In the genomic region with DNA sequence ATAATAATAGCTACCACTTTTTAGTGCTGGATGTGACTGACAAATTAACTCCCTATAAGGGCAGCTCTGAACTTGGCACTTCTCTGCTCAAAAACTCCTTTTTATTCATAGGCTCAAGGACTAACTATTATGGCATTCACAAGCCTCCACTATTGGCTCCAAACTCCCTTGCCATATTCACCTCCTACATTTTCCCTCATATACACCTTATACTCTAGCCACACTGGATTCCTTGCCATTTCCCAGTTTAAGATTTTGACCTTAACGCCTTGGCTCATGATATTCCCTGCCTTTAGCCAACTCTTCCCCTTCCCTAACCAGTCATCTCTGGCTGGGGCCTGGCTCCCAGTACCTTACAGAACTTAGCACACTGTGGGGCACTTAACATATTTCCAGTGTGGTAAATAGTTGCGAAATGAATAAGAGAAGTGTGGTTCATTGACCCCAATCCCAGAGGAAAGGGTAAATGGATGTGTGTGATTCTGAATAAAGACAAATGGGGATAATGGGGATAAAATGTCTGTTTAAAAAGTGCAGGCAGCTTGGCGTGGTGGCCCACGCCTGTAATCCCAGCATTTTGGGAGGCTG, we compare ENCODE assay signal across 18 cellular contexts. TPM values are rescaled to one million over a fixed set of nuclear protein-coding genes. Genes with fewer than 3 reads are reported as not detected.
DNase-seq lines count a peak whose midpoint lies in the region; ATAC-seq, FAIRE-seq and TF ChIP-seq lines count a peak whose summit lies in the region.
"Had no signal": no experiment of that assay in that cellular context is flagged by ENCODE, and none has a peak within 500 bp of the region (broad histone marks: within the 10 kb centered on the region; RNA-seq: fewer than 3 reads in every experiment).

No MANE protein-coding gene starts in this region.

- H3K4me1 ChIP-seq in HepG2 (ENCODE audit: insufficient read depth, low read length): peaks cover 3% of the 10 kb centered on the region; the same call in 1 of the 2 replicates
- H3K4me1 ChIP-seq: A549 had no signal

- H4K20me1 ChIP-seq in HepG2 (ENCODE audit: insufficient read depth, low read length): no peaks in the 10 kb centered on the region
- H4K20me1 ChIP-seq: BLaER1 treated with 17β-estradiol and CSF1 and Interleukin-3, amounts not matched to agents 10 nM and 100 nM had no signal

- H3K36me3 ChIP-seq in HepG2 (replicated peaks in 1 of 2; ENCODE audit: control insufficient read depth in 1 of 2, insufficient read depth in 2 of 2, low read length in 2 of 2): no peaks in the 10 kb centered on the region
- H3K36me3 ChIP-seq: BLaER1 treated with 17β-estradiol and CSF1 and Interleukin-3, amounts not matched to agents 10 nM and 100 nM had no signal

- no TSS peak for BruUV-seq in HepG2 (replicated peaks; lab: Mats Ljungman, UMichigan)

- CTCF ChIA-PET in activated naive CD4-positive, alpha-beta T cell treated with anti-CD3 and anti-CD28 coated beads for 36 hours (lab: Charles Lee): interaction anchor here (1.3 kb wide), 1 partner anchor 39 kb away, joined by 3 read pairs; no protein-coding TSS in a partner anchor
- CTCF ChIA-PET in HepG2 (lab: Yijun Ruan, JAX; ENCODE audit: low intra/inter-chr PET ratio, low total read pairs): no interaction called here

- peak overlapping the region; percentile 68 for H3K27ac Mint-ChIP-seq in activated naive CD4-positive, alpha-beta T cell treated with anti-CD3 and anti-CD28 coated beads, Interleukin-2, amount 50 U/mL, for 24 hours
- H3K27ac Mint-ChIP-seq in activated naive CD4-positive, alpha-beta T cell treated with anti-CD3 and anti-CD28 coated beads for 36 hours: no peak overlapping the region
- H3K27ac Mint-ChIP-seq: H9 had no signal

- H3K27ac ChIP-seq in HepG2 (ENCODE audit: extremely low read length, insufficient read depth, low read length): no peak overlapping the region
- H3K27ac ChIP-seq: A549; BLaER1 treated with 17β-estradiol and CSF1 and Interleukin-3, amounts not matched to agents 10 nM and 100 nM; KMS-11 had no signal

- no peak for TF ChIP-seq EP300 in HepG2 (IDR thresholded peaks at IDR 0.05; ENCODE audit: low read depth in 2 of 2, low read length in 2 of 2)
- no peak for TF ChIP-seq EP300 in HepG2 (CRISPR knock-in tag; IDR thresholded peaks at IDR 0.05; ENCODE audit: borderline replicate concordance)

- WGBS in HepG2 (ENCODE audit: low lambda C conversion rate): 44% methylated on average over 4 of the region's 4 CpGs

- H3K4me1 Mint-ChIP-seq in activated naive CD4-positive, alpha-beta T cell treated with anti-CD3 and anti-CD28 coated beads, Interleukin-2, amount 50 U/mL, for 24 hours: peaks cover 43% of the 10 kb centered on the region
- peaks cover 41% of the 10 kb centered on the region for H3K4me1 Mint-ChIP-seq in activated naive CD4-positive, alpha-beta T cell treated with anti-CD3 and anti-CD28 coated beads for 36 hours (ENCODE audit: low read depth)

- H3K9me3 ChIP-seq in HepG2 (ENCODE audit: low read length): no peaks in the 10 kb centered on the region
- H3K9me3 ChIP-seq: A549; BLaER1 treated with 17β-estradiol and CSF1 and Interleukin-3, amounts not matched to agents 10 nM and 100 nM had no signal

- ATAC-seq in HepG2 (no peak), GM19452 (IDR thresholded peaks at IDR 0.05; ENCODE audit: unreplicated experiment) (no peak)
- ATAC-seq in activated CD4-positive, CD25-positive, alpha-beta regulatory T cell treated with anti-CD3 and anti-CD28 coated beads, Interleukin-2, amount 50 U/mL, for 24 hours: no peak
- ATAC-seq: A549 had no signal

- H3K9me3 Mint-ChIP-seq in activated naive CD4-positive, alpha-beta T cell treated with anti-CD3 and anti-CD28 coated beads, Interleukin-2, amount 50 U/mL, for 24 hours: no peaks in the 10 kb centered on the region
- H3K9me3 Mint-ChIP-seq in activated naive CD4-positive, alpha-beta T cell treated with anti-CD3 and anti-CD28 coated beads for 36 hours: no peaks in the 10 kb centered on the region
- H3K9me3 Mint-ChIP-seq: H9 had no signal

- H2AFZ ChIP-seq in HepG2 (ENCODE audit: low read length): no peak overlapping the region

- TF ChIP-seq CTCF in HepG2 (CRISPR knock-in tag; IDR thresholded peaks at IDR 0.05): no peak

- no peaks in the 10 kb centered on the region for H3K27me3 Mint-ChIP-seq in activated naive CD4-positive, alpha-beta T cell treated with anti-CD3 and anti-CD28 coated beads, Interleukin-2, amount 50 U/mL, for 24 hours
- no peaks in the 10 kb centered on the region for H3K27me3 Mint-ChIP-seq in activated naive CD4-positive, alpha-beta T cell treated with anti-CD3 and anti-CD28 coated beads for 36 hours (ENCODE audit: low read depth)

- DNase-seq in activated naive CD4-positive, alpha-beta T cell treated with anti-CD3 and anti-CD28 coated beads for 36 hours: no peak
- DNase-seq in amniotic epithelial cell (ENCODE audit: low read depth): peak; percentile 15
- no peak for DNase-seq in HepG2 (ENCODE audit: low spot score)
- DNase-seq in activated effector memory CD4-positive, alpha-beta T cell treated with anti-CD3 and anti-CD28 coated beads, Interleukin-2, amount 50 U/mL, for 16 hours: no peak
- DNase-seq: H9; NCI-H1417 treated with DMSO at 0.1 percent for 48 hours; NCI-H2029; NCI-H2171; NCI-H69; NK-92 treated with Interleukin-12 subunit alpha and Interleukin-12 subunit beta, amount 100 ng/mL, for 24 hours; OCI-M1; SHP77 treated with DMSO at 0.1 percent for 48 hours had no signal

- no peak for TF ChIP-seq POLR2A in HepG2 (IDR thresholded peaks at IDR 0.05; ENCODE audit: insufficient read depth in 1 of 2, low read depth in 2 of 2, low read length in 2 of 2)

- intact Hi-C loops in activated naive CD4-positive, alpha-beta T cell treated with anti-CD3 and anti-CD28 coated beads for 36 hours (cut with micrococcal nuclease): loop anchor here (2.0 kb wide), 5 partner anchors 37 to 71 kb away; no protein-coding TSS in a partner anchor
- intact Hi-C loops in HepG2 (cut with micrococcal nuclease; ENCODE audit: unreplicated experiment): no loop called here

- in situ Hi-C loops in HepG2 (cut with HindIII; ENCODE audit: extremely low pct_ligation_motif_present, low pct_unique_long_range_greater_than_20kb): no loop called here

- no peaks in the 10 kb centered on the region for H3K27me3 ChIP-seq in HepG2 (ENCODE audit: control insufficient read depth in 1 of 2, insufficient read depth in 2 of 2, low read length in 2 of 2)
- H3K27me3 ChIP-seq: BLaER1 treated with 17β-estradiol and CSF1 and Interleukin-3, amounts not matched to agents 10 nM and 100 nM had no signal

- H3K4me3 ChIP-seq in HepG2 (replicated peaks in 1 of 3; ENCODE audit: insufficient read depth in 1 of 3, low read depth in 2 of 3, low read length in 3 of 3): no peak overlapping the region
- H3K4me3 ChIP-seq: A549; BLaER1 treated with 17β-estradiol and CSF1 and Interleukin-3, amounts not matched to agents 10 nM and 100 nM had no signal

- POLR2A ChIA-PET in HepG2 (lab: Yijun Ruan, JAX): no interaction called here

- TF ChIP-seq RAD21 in HepG2 (CRISPR knock-in tag; IDR thresholded peaks at IDR 0.05): no peak

- no peak overlapping the region for H3K4me3 Mint-ChIP-seq in activated naive CD4-positive, alpha-beta T cell treated with anti-CD3 and anti-CD28 coated beads, Interleukin-2, amount 50 U/mL, for 24 hours
- H3K4me3 Mint-ChIP-seq in activated naive CD4-positive, alpha-beta T cell treated with anti-CD3 and anti-CD28 coated beads for 36 hours: no peak overlapping the region
- H3K4me3 Mint-ChIP-seq: H9 had no signal

- H3K79me2 ChIP-seq in HepG2 (ENCODE audit: insufficient read depth, low read length): no peaks in the 10 kb centered on the region

- no peak overlapping the region for H3K9ac ChIP-seq in HepG2 (ENCODE audit: insufficient read depth, low read depth, low read length)
- H3K9ac ChIP-seq: BLaER1 treated with 17β-estradiol and CSF1 and Interleukin-3, amounts not matched to agents 10 nM and 100 nM; KMS-11 had no signal

- H3K4me2 ChIP-seq in HepG2 (ENCODE audit: low read depth, low read length): no peak overlapping the region
- H3K4me2 ChIP-seq: A549, KMS-11 had no signal

- no peak for FAIRE-seq in HepG2 (lab: Jason Lieb, UNC)
- FAIRE-seq: A549 had no signal

- no peaks in the 10 kb centered on the region for H3K36me3 Mint-ChIP-seq in activated naive CD4-positive, alpha-beta T cell treated with anti-CD3 and anti-CD28 coated beads, Interleukin-2, amount 50 U/mL, for 24 hours
- H3K36me3 Mint-ChIP-seq in activated naive CD4-positive, alpha-beta T cell treated with anti-CD3 and anti-CD28 coated beads for 36 hours (ENCODE audit: low read depth): no peaks in the 10 kb centered on the region

RNA-seq across cellular contexts. Expression of a gene that starts 40.0 kb away (rescaled TPM):
- total RNA-seq in activated naive CD4-positive, alpha-beta T cell treated with anti-CD3 and anti-CD28 coated beads for 36 hours: 10 to 100 TPM; 66.8 to 67.2 TPM
- 10.5 and 21.3 TPM in 2 replicates for total RNA-seq in HepG2 (2016; rRNA removed; fragmentation: Illumina TruSeq; extraction: Trizol)
- 3.5 and 4.0 TPM in 2 replicates for total RNA-seq in HepG2 (2016; cell fraction: cytosol; rRNA removed; fragmentation: Illumina TruSeq; extraction: Trizol; ENCODE audit: low read depth)
- total RNA-seq in HepG2 (2016; cell fraction: insoluble cytoplasmic fraction; rRNA removed; fragmentation: Illumina TruSeq; extraction: Trizol): 8.7 and 19.9 TPM in 2 replicates
- total RNA-seq in HepG2 (2016; cell fraction: membrane; rRNA removed; fragmentation: Illumina TruSeq; extraction: Trizol): 5.1 and 5.3 TPM in 2 replicates
- total RNA-seq in HepG2 (2016; cell fraction: nucleus; rRNA removed; fragmentation: Illumina TruSeq; extraction: Trizol): 40.2 and 51.2 TPM in 2 replicates
- polyA plus RNA-seq in HepG2 (2011; rRNA removed): 138 and 148 TPM in 2 replicates
- polyA plus RNA-seq in HepG2 (2011; cell fraction: cytosol; rRNA removed): 139 and 149 TPM in 2 replicates
- 450 and 556 TPM in 2 replicates for polyA plus RNA-seq in HepG2 (2011; cell fraction: nucleus; rRNA removed)
- polyA plus RNA-seq in HepG2 (2012): 91.0 and 166 TPM in 2 replicates
- 0.50 and 0.54 TPM in 2 replicates for polyA plus RNA-seq in HepG2 (2016; cell fraction: cytosol; fragmentation: Illumina TruSeq; extraction: Trizol; ENCODE audit: low read depth)
- 4.0 and 5.0 TPM in 2 replicates for polyA plus RNA-seq in HepG2 (2016; cell fraction: insoluble cytoplasmic fraction; fragmentation: Illumina TruSeq; extraction: Trizol; ENCODE audit: low read depth)
- 1.00 and 1.2 TPM in 2 replicates for polyA plus RNA-seq in HepG2 (2016; cell fraction: membrane; fragmentation: Illumina TruSeq; extraction: Trizol; ENCODE audit: low read depth)
- polyA plus RNA-seq in HepG2 (2016; cell fraction: nucleus; fragmentation: Illumina TruSeq; extraction: Trizol; ENCODE audit: insufficient read depth, low read depth): 20.9 and 24.9 TPM in 2 replicates
- polyA minus RNA-seq in HepG2 (2011; rRNA and poly(A)+ RNA removed; ENCODE audit: low replicate concordance): 23.6 and 1,177 TPM in 2 replicates
- polyA minus RNA-seq in HepG2 (2011; cell fraction: cytosol; rRNA and poly(A)+ RNA removed): 280 and 339 TPM in 2 replicates
- 516 and 542 TPM in 2 replicates for polyA minus RNA-seq in HepG2 (2011; cell fraction: nucleus; rRNA and poly(A)+ RNA removed)
